In genomic region chr6:166172546-166172945, GRCh38 we compare ENCODE assay signal across 17 cellular contexts. TPM values are rescaled to one million over a fixed set of nuclear protein-coding genes. Genes with fewer than 3 reads are reported as not detected.
DNase-seq lines count a peak whose midpoint lies in the region; ATAC-seq and TF ChIP-seq lines count a peak whose summit lies in the region.
"Had no signal": no experiment of that assay in that cellular context is flagged by ENCODE, and none has a peak within 500 bp of the region (broad histone marks: within the 10 kb centered on the region; RNA-seq: fewer than 3 reads in every experiment).

No MANE protein-coding gene starts in this region.

- H3K36me3 ChIP-seq in GM23338 (ENCODE audit: insufficient read depth) (no peaks in the 10 kb centered on the region), mesendoderm (ENCODE audit: control insufficient read depth, insufficient read depth, low read length) (no peaks in the 10 kb centered on the region)
- H3K36me3 ChIP-seq: BE2C had no signal

- H3K79me1 ChIP-seq in mesendoderm (ENCODE audit: low read length), result no peaks in the 10 kb centered on the region

- peak overlapping the region; percentile 68 for H3K56ac ChIP-seq in mesendoderm (ENCODE audit: low read length)

- peaks cover 17% of the 10 kb centered on the region for H3K4me1 Mint-ChIP-seq in GM23338
- H3K4me1 Mint-ChIP-seq in activated CD4-positive, alpha-beta memory T cell treated with anti-CD3 and anti-CD28 coated beads, Interleukin-2, amount 10 ng/mL, durations not matched to agents 7 days and 5 days, result peaks cover 6% of the 10 kb centered on the region

- H3K27ac Mint-ChIP-seq in GM23338, result no peak overlapping the region
- H3K27ac Mint-ChIP-seq in activated CD4-positive, alpha-beta memory T cell treated with anti-CD3 and anti-CD28 coated beads, Interleukin-2, amount 10 ng/mL, durations not matched to agents 7 days and 5 days, result no peak overlapping the region

- H3K27me3 ChIP-seq in GM23338 (ENCODE audit: insufficient read depth) (peaks cover 78% of the 10 kb centered on the region), mesendoderm (ENCODE audit: insufficient read depth, low read length, poor library complexity) (no peaks in the 10 kb centered on the region)

- H3K4me3 ChIP-seq in GM23338, result no peak overlapping the region
- H3K4me3 ChIP-seq in mesendoderm (ENCODE audit: low read length), result no peak overlapping the region
- H3K4me3 ChIP-seq: A549, GM23248 had no signal

- POLR2A ChIA-PET in activated CD4-positive, alpha-beta memory T cell treated with anti-CD3 and anti-CD28 coated beads, Interleukin-2, amount 10 ng/mL, durations not matched to agents 7 days and 5 days (lab: Charles Lee), result no interaction called here

- no CpG with 5 or more reads among the region's 3 CpGs for WGBS in mesendoderm (ENCODE audit: extremely low coverage, insufficient coverage, low lambda C conversion rate)

- H4K5ac ChIP-seq in mesendoderm (ENCODE audit: low read length), result no peak overlapping the region

- CTCF ChIA-PET in activated CD4-positive, alpha-beta memory T cell treated with anti-CD3 and anti-CD28 coated beads, Interleukin-2, amount 10 ng/mL, durations not matched to agents 7 days and 5 days (lab: Charles Lee), result no interaction called here

- no peaks in the 10 kb centered on the region for H3K36me3 Mint-ChIP-seq in GM23338 (ENCODE audit: low read depth)
- no peaks in the 10 kb centered on the region for H3K36me3 Mint-ChIP-seq in activated CD4-positive, alpha-beta memory T cell treated with anti-CD3 and anti-CD28 coated beads, Interleukin-2, amount 10 ng/mL, durations not matched to agents 7 days and 5 days (ENCODE audit: low read depth)

- no peak overlapping the region for H2AFZ ChIP-seq in GM23338
- H2AFZ ChIP-seq: GM23248 had no signal

- no peaks in the 10 kb centered on the region for H3K9me2 ChIP-seq in GM23338 (ENCODE audit: insufficient read depth)

- no peak overlapping the region for H3K4ac ChIP-seq in mesendoderm (ENCODE audit: low read depth, low read length)

- H3K4me1 ChIP-seq in GM23338 (ENCODE audit: insufficient read depth) (peaks cover 51% of the 10 kb centered on the region), mesendoderm (ENCODE audit: control insufficient read depth, low read depth, low read length) (peaks cover 14% of the 10 kb centered on the region)

- no peaks in the 10 kb centered on the region for H3K79me2 ChIP-seq in GM23338 (replicated peaks; ENCODE audit: insufficient read depth)
- peaks cover 16% of the 10 kb centered on the region for H3K79me2 ChIP-seq in mesendoderm (ENCODE audit: control insufficient read depth, insufficient read depth, low read length)

- no peak overlapping the region for H4K8ac ChIP-seq in mesendoderm (ENCODE audit: low read depth, low read length)

- H3K9me3 Mint-ChIP-seq in GM23338, result no peaks in the 10 kb centered on the region
- no peaks in the 10 kb centered on the region for H3K9me3 Mint-ChIP-seq in activated CD4-positive, alpha-beta memory T cell treated with anti-CD3 and anti-CD28 coated beads, Interleukin-2, amount 10 ng/mL, durations not matched to agents 7 days and 5 days

- H3K18ac ChIP-seq in mesendoderm (ENCODE audit: low read length), result peak overlapping the region; percentile 6

- no peak for TF ChIP-seq CTCF in GM23338 (conservative IDR thresholded peaks at IDR 0.05; ENCODE audit: low read depth in 2 of 2)
- no peak for TF ChIP-seq CTCF in VCaP (conservative IDR thresholded peaks at IDR 0.05)

- no peak overlapping the region for H2BK120ac ChIP-seq in mesendoderm (ENCODE audit: low read depth, low read length)

- DNase-seq in DMS153 treated with DMSO at 0.1 percent for 48 hours (lab: John Stamatoyannopoulos, UW; ENCODE audit: unreplicated experiment), result peak; percentile 12
- no peak for DNase-seq in GM23338 (ENCODE audit: low spot score)
- DNase-seq in mesendoderm, result no peak
- no peak for DNase-seq in activated CD4-positive, alpha-beta memory T cell treated with anti-CD3 and anti-CD28 coated beads, Interleukin-2, amount 10 ng/mL, durations not matched to agents 7 days and 5 days
- no peak for DNase-seq in activated CD4-positive, alpha-beta T cell treated with anti-CD3 and anti-CD28 coated beads for 48 hours
- no peak for DNase-seq in NCI-H2196 treated with DMSO at 0.1 percent for 48 hours (lab: John Stamatoyannopoulos, UW; ENCODE audit: unreplicated experiment)
- DNase-seq: DMS 273 treated with DMSO at 0.1 percent for 48 hours, DMS79 treated with DMSO at 0.1 percent for 48 hours, GDM1, GM23248 had no signal

- H2BK5ac ChIP-seq in mesendoderm (ENCODE audit: low read length), result no peak overlapping the region

- 0 out of 2 replicates have a peak overlapping the region, but pooled peaks have one; percentile 77 for H3K4me2 ChIP-seq in GM23338
- no peak overlapping the region for H3K4me2 ChIP-seq in mesendoderm (ENCODE audit: low read length)

- H3K9ac ChIP-seq in mesendoderm (ENCODE audit: low read length), result peak overlapping the region; percentile 40
- H3K9ac ChIP-seq: GM23248 had no signal

- no peak overlapping the region for H3K27ac ChIP-seq in GM23338 (ENCODE audit: low read depth)
- peak overlapping the region; percentile 14; the same call in 1 of the 2 replicates for H3K27ac ChIP-seq in VCaP
- no peak overlapping the region for H3K27ac ChIP-seq in mesendoderm (ENCODE audit: low read depth, low read length)
- H3K27ac ChIP-seq: A549, GM23248, HL-60 had no signal

- H3K4me3 Mint-ChIP-seq in GM23338, result no peak overlapping the region
- no peak overlapping the region for H3K4me3 Mint-ChIP-seq in activated CD4-positive, alpha-beta memory T cell treated with anti-CD3 and anti-CD28 coated beads, Interleukin-2, amount 10 ng/mL, durations not matched to agents 7 days and 5 days

- no peak for ATAC-seq in GM23338
- no peak for ATAC-seq in GM19452 (IDR thresholded peaks at IDR 0.05; ENCODE audit: unreplicated experiment)

- 0 out of 2 replicates have a peak, but pooled peaks cover 13% of the 10 kb centered on the region for H3F3A ChIP-seq in GM23338 (replicated peaks; ENCODE audit: low read depth)

- no peak overlapping the region for H2BK15ac ChIP-seq in mesendoderm (replicated peaks; ENCODE audit: low read depth)

- no peak overlapping the region for H3K23ac ChIP-seq in mesendoderm (ENCODE audit: low read length)

- peak overlapping the region; percentile 67 for H2AK5ac ChIP-seq in mesendoderm (ENCODE audit: low read length)

- peaks cover 10% of the 10 kb centered on the region for H4K20me1 ChIP-seq in GM23338 (replicated peaks; ENCODE audit: insufficient read depth)

- H3K27me3 Mint-ChIP-seq in GM23338 (ENCODE audit: insufficient read depth, low read depth, poor library complexity), result peaks cover 4% of the 10 kb centered on the region
- H3K27me3 Mint-ChIP-seq in activated CD4-positive, alpha-beta memory T cell treated with anti-CD3 and anti-CD28 coated beads, Interleukin-2, amount 10 ng/mL, durations not matched to agents 7 days and 5 days, result peaks cover 26% of the 10 kb centered on the region

TF ChIP-seq in GM23338, 12 proteins besides CTCF, POLR2A, EP300 and RAD21 (continues in another document):
- TF ChIP-seq NANOG (IDR thresholded peaks at IDR 0.05; ENCODE audit: borderline replicate concordance), result no peak
- TF ChIP-seq, protein P1, sequence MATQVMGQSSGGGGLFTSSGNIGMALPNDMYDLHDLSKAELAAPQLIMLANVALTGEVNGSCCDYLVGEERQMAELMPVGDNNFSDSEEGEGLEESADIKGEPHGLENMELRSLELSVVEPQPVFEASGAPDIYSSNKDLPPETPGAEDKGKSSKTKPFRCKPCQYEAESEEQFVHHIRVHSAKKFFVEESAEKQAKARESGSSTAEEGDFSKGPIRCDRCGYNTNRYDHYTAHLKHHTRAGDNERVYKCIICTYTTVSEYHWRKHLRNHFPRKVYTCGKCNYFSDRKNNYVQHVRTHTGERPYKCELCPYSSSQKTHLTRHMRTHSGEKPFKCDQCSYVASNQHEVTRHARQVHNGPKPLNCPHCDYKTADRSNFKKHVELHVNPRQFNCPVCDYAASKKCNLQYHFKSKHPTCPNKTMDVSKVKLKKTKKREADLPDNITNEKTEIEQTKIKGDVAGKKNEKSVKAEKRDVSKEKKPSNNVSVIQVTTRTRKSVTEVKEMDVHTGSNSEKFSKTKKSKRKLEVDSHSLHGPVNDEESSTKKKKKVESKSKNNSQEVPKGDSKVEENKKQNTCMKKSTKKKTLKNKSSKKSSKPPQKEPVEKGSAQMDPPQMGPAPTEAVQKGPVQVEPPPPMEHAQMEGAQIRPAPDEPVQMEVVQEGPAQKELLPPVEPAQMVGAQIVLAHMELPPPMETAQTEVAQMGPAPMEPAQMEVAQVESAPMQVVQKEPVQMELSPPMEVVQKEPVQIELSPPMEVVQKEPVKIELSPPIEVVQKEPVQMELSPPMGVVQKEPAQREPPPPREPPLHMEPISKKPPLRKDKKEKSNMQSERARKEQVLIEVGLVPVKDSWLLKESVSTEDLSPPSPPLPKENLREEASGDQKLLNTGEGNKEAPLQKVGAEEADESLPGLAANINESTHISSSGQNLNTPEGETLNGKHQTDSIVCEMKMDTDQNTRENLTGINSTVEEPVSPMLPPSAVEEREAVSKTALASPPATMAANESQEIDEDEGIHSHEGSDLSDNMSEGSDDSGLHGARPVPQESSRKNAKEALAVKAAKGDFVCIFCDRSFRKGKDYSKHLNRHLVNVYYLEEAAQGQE (IDR thresholded peaks at IDR 0.05; ENCODE audit: unreplicated experiment), result no peak
- TF ChIP-seq ZNF331 (CRISPR knock-in tag; IDR thresholded peaks at IDR 0.05; ENCODE audit: low read depth), result no peak
- no peak for TF ChIP-seq POLR2AphosphoS5 (IDR thresholded peaks at IDR 0.05; ENCODE audit: low read depth)

RNA-seq across cellular contexts. Expression of gene TBXT, which starts 4.9 kb away (rescaled TPM):
- total RNA-seq in GM23338 (2014; rRNA removed; shearing (Covaris generic)), result 0.39 TPM in 1 of 2 replicates, not detected in the other
- polyA plus RNA-seq in GM23338 (2016; fragmentation: Nextera tagmentation; extraction: Ambion mirVana), result 0.23 and 0.42 TPM in 2 replicates
- polyA plus RNA-seq in mesendoderm (2013, experiment 1 of 2), result 168 TPM
- 162 TPM for polyA plus RNA-seq in mesendoderm (2013, experiment 2 of 2)
- not detected for total RNA-seq in activated CD4-positive, alpha-beta memory T cell treated with anti-CD3 and anti-CD28 coated beads, Interleukin-2, amount 10 ng/mL, durations not matched to agents 7 days and 5 days
- total RNA-seq: Calu3, GM23248 had no signal
- polyA plus RNA-seq: A549, AG04450, GM23248 had no signal
